Comparison of ENCODE assay signal across 1 cellular context in the genomic region with DNA sequence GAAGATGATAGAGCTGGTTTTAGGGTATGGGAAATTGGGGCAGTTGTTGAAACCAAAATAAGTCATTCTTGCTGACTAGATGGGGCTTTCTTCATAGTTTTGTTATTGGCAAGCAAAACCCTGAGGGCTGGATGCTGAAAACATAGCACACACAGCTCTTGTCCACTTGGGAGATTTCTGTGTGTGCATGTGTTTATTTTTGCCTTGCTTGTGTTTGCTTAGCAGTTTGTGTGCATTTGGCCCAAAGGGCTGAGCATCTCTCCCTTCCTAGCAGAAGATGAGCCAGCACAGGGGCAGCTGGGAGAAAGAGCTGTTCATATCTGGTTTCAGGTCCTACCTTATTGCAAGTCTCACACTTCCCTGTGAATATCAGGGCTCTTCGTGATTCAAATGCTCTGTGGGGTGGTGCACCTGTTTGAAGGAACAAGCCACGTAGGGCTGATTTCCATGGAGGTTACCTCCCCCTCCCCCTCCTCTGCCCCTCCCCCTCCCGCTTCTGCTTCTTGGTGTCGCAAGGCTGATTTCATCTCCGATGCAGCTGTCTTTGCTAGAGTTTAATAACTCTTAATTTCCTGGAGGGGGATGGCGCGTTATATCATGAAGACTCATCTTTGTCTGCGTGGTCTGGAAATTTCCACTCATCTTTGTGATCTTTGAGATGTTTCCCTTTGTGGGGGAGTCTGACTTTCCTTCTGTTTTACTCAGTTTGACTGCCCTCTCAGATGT.
TF ChIP-seq lines count a peak whose summit lies in the region.

No MANE protein-coding gene starts in this region.

TF ChIP-seq in SK-N-SH treated with all-trans-retinoic acid at 6 μM for 48 hours, 23 proteins besides CTCF, POLR2A, EP300 and RAD21 (continued from another document):
- TF ChIP-seq, protein P1, sequence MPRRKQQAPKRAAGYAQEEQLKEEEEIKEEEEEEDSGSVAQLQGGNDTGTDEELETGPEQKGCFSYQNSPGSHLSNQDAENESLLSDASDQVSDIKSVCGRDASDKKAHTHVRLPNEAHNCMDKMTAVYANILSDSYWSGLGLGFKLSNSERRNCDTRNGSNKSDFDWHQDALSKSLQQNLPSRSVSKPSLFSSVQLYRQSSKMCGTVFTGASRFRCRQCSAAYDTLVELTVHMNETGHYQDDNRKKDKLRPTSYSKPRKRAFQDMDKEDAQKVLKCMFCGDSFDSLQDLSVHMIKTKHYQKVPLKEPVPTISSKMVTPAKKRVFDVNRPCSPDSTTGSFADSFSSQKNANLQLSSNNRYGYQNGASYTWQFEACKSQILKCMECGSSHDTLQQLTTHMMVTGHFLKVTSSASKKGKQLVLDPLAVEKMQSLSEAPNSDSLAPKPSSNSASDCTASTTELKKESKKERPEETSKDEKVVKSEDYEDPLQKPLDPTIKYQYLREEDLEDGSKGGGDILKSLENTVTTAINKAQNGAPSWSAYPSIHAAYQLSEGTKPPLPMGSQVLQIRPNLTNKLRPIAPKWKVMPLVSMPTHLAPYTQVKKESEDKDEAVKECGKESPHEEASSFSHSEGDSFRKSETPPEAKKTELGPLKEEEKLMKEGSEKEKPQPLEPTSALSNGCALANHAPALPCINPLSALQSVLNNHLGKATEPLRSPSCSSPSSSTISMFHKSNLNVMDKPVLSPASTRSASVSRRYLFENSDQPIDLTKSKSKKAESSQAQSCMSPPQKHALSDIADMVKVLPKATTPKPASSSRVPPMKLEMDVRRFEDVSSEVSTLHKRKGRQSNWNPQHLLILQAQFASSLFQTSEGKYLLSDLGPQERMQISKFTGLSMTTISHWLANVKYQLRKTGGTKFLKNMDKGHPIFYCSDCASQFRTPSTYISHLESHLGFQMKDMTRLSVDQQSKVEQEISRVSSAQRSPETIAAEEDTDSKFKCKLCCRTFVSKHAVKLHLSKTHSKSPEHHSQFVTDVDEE (CRISPR knock-in tag; IDR thresholded peaks at IDR 0.05) = no peak
- TF ChIP-seq ARNTL (CRISPR knock-in tag; IDR thresholded peaks at IDR 0.05; ENCODE audit: borderline replicate concordance, low read depth) (no peak), CSDC2 (CRISPR knock-in tag; IDR thresholded peaks at IDR 0.05) (no peak), ZC3H10 (CRISPR knock-in tag; IDR thresholded peaks at IDR 0.05) (no peak)
